Comparison of ENCODE assay signal across 18 cellular contexts in the genomic region with DNA sequence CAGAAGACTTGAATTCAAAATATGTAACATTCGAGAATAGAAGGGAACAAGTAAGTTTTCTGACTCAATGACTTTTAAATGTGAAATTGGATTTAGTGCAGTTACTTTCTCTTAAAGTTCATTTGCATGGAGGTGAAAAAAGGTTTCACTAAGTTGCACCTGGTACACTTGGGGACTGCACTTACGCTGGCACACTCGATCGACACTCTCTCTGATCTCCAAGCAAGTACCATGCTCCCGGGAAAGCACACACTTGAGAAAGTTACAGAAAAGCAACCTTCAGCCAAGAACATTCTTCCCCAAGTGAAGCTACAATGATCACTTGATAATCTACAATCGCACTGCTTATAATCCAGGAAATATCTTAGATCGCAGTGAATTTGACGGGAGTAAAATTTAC.
A peak's percentile ranks its signal among the peaks of the same experiment; 100 is the strongest.
DNase-seq lines count a peak whose midpoint lies in the region; ATAC-seq, FAIRE-seq and TF ChIP-seq lines count a peak whose summit lies in the region.
"Had no signal": no experiment of that assay in that cellular context is flagged by ENCODE, and none has a peak within 500 bp of the region (broad histone marks: within the 10 kb centered on the region; RNA-seq: fewer than 3 reads in every experiment).

No MANE protein-coding gene starts in this region.

- CTCF ChIA-PET in HEK293 (lab: Yijun Ruan, JAX) (interaction anchor here (1.1 kb wide), 1 partner anchor 368 kb away, joined by 3 read pairs; no protein-coding TSS in a partner anchor), K562 (lab: Yijun Ruan, JAX; ENCODE audit: low intra/inter-chr PET ratio) (no interaction called here)

- H3K4me3 ChIP-seq in HEK293 (ENCODE audit: low read depth, low read length) (no peak overlapping the region), K562 (no peak overlapping the region), thyroid gland (replicated peaks in 1 of 3) (no peak overlapping the region)
- H3K4me3 ChIP-seq: GM23338 had no signal

- WGBS in K562 (ENCODE audit: insufficient coverage, low coverage, missing lambda C conversion rate), result 93% methylated on average over 8 of the region's 8 CpGs
- 53 to 69% methylated on average over 8 of the region's 8 CpGs for WGBS in thyroid gland, 2 donors

- TF ChIP-seq RAD21 in K562 (CRISPR knock-in tag; conservative IDR thresholded peaks at IDR 0.05 in 1 of 2, IDR thresholded peaks at IDR 0.05 in 1 of 2), result no peak

- H3K9ac ChIP-seq in K562 (ENCODE audit: insufficient read depth in 1 of 2, low read depth in 2 of 2, low read length in 2 of 2), result no peak overlapping the region

- H3K36me3 ChIP-seq in HEK293 (ENCODE audit: control insufficient read depth in 2 of 2, insufficient read depth in 1 of 2, low read length in 2 of 2) (peaks cover 0 to 4% of the 10 kb centered on the region in 2 experiments; a peak in 2 of 3 replicates), K562 (ENCODE audit: control insufficient read depth, insufficient read depth, low read length) (peaks cover 49% of the 10 kb centered on the region), thyroid gland (peaks cover 0 to 5% of the 10 kb centered on the region in 2 donors)

- no peak overlapping the region for H3K27ac ChIP-seq in HEK293 (ENCODE audit: extremely low read depth, low read depth, low read length)
- no peak overlapping the region for H3K27ac ChIP-seq in K562 (ENCODE audit: extremely low read depth, low read depth, low read length)
- no peak overlapping the region for H3K27ac ChIP-seq in thyroid gland

- H3K4me1 ChIP-seq in HEK293 (ENCODE audit: control insufficient read depth, insufficient read depth, low read length) (no peaks in the 10 kb centered on the region), K562 (replicated peaks in 1 of 2; ENCODE audit: control insufficient read depth in 2 of 2, insufficient read depth in 2 of 2, low read length in 2 of 2) (no peaks in the 10 kb centered on the region), thyroid gland (no peaks in the 10 kb centered on the region)
- H3K4me1 ChIP-seq: Caco-2 had no signal

- H3K4me2 ChIP-seq in K562 (ENCODE audit: insufficient read depth, low read length), result no peak overlapping the region
- H3K4me2 ChIP-seq: GM23338 had no signal

- TF ChIP-seq CTCF in HEK293 (tag by site-specific recombination; IDR thresholded peaks at IDR 0.05), result no peak
- no peak for TF ChIP-seq CTCF in K562 (IDR thresholded peaks at IDR 0.05 in 2 of 3, conservative IDR thresholded peaks at IDR 0.05 in 1 of 3; ENCODE audit: insufficient read depth in 2 of 3, low read depth in 1 of 3, low read length in 3 of 3)
- TF ChIP-seq CTCF in thyroid gland (IDR thresholded peaks at IDR 0.05), result no peak

- POLR2A ChIA-PET in HEK293 (lab: Yijun Ruan, JAX) (no interaction called here), K562 (lab: Yijun Ruan, JAX) (interaction anchor here (0.8 to 4.4 kb wide), 2 partner anchors 11 to 65 kb away, joined by 3 to 24 read pairs; no protein-coding TSS in a partner anchor)

- in situ Hi-C loops in K562 (cut with MboI), result no loop called here

- H3K9me3 ChIP-seq in HEK293 (ENCODE audit: control insufficient read depth, insufficient read depth, low read depth, low read length) (no peaks in the 10 kb centered on the region), K562 (replicated peaks; ENCODE audit: control insufficient read depth, insufficient read depth, low read depth, low read length) (no peaks in the 10 kb centered on the region), thyroid gland (no peaks in the 10 kb centered on the region)
- H3K9me3 ChIP-seq: Caco-2 had no signal

- no peaks in the 10 kb centered on the region for H3K9me1 ChIP-seq in K562 (ENCODE audit: control insufficient read depth, insufficient read depth, low read length)

- no peak overlapping the region for H2AFZ ChIP-seq in K562 (ENCODE audit: low read depth, low read length)
- H2AFZ ChIP-seq: GM23338 had no signal

- TF ChIP-seq EP300 in K562 (IDR thresholded peaks at IDR 0.05; ENCODE audit: low read length), result no peak

- DNase-seq in K562 (ENCODE audit: extremely low read depth in 1 of 4, low spot score in 3 of 4), result no peak
- DNase-seq in thyroid gland, result peak; percentile 45 to 53
- DNase-seq in NCI-H1105 treated with DMSO at 0.1 percent for 48 hours (lab: John Stamatoyannopoulos, UW), result no peak
- DNase-seq in NCI-H2081 (lab: John Stamatoyannopoulos, UW), result no peak
- DNase-seq: C1 segment of cervical spinal cord; Caco-2; CD4-positive, alpha-beta memory T cell; DMS53; DMS79 treated with DMSO at 0.1 percent for 48 hours; GF-D8; H9; HFFc6 had no signal

- no peaks in the 10 kb centered on the region for H4K20me1 ChIP-seq in K562 (replicated peaks; ENCODE audit: control insufficient read depth, insufficient read depth, low read length)

- intact Hi-C loops in K562 (cut with micrococcal nuclease), result no loop called here
- intact Hi-C loops in thyroid gland (cut with DNase I), result no loop called here

- TF ChIP-seq POLR2A in K562 (conservative IDR thresholded peaks at IDR 0.05) (no peak), thyroid gland (IDR thresholded peaks at IDR 0.05) (no peak)

- no peaks in the 10 kb centered on the region for H3K79me2 ChIP-seq in K562 (ENCODE audit: control insufficient read depth, insufficient read depth, low read length)

- ATAC-seq in K562 (no peak), HG02623 (IDR thresholded peaks at IDR 0.05; ENCODE audit: unreplicated experiment) (no peak)
- ATAC-seq: GM23338, HCT116 had no signal

- H3K27me3 ChIP-seq in K562 (ENCODE audit: control insufficient read depth in 2 of 2, insufficient read depth in 2 of 2, low read length in 2 of 2), result no peaks in the 10 kb centered on the region
- no peaks in the 10 kb centered on the region for H3K27me3 ChIP-seq in thyroid gland

- no TSS peak for BruUV-seq in K562 (replicated peaks; lab: Mats Ljungman, UMichigan)

- no peak for FAIRE-seq in K562 (lab: Jason Lieb, UNC)
- FAIRE-seq: GM12891, GM18507 had no signal

TF ChIP-seq in HEK293, 187 proteins besides CTCF, POLR2A, EP300 and RAD21:
- TF ChIP-seq ZBTB8A (tag by site-specific recombination; IDR thresholded peaks at IDR 0.05) (no peak), PRDM1 (tag by site-specific recombination; IDR thresholded peaks at IDR 0.05) (peak; percentile 86)

TF ChIP-seq in K562, 482 proteins besides CTCF, POLR2A, EP300 and RAD21:
- no peak for TF ChIP-seq EP400 (IDR thresholded peaks at IDR 0.05)
- TF ChIP-seq UBTF (IDR thresholded peaks at IDR 0.05; ENCODE audit: borderline replicate concordance in 1 of 2, low read depth in 2 of 2, low read length in 2 of 2), result no peak
- no peak for TF ChIP-seq SNAPC5 (CRISPR knock-in tag; IDR thresholded peaks at IDR 0.05)
- no peak for TF ChIP-seq ZNF592 (IDR thresholded peaks at IDR 0.05)
- TF ChIP-seq RBM22 (IDR thresholded peaks at IDR 0.05; ENCODE audit: low read depth, low read length, poor library complexity, severe bottlenecking), result peak; percentile 51

Comparison
In these comparisons a context has a peak if more than half of its experiments do, and no peak if none do; other contexts are left out.
1. DNase-seq: peak in thyroid gland (2 of 2); none in K562 (0 of 4), NCI-H1105 treated with DMSO at 0.1 percent for 48 hours (single experiment) and NCI-H2081 (0 of 2).